ENCODE assay signal across 2 cellular contexts in the genomic region with DNA sequence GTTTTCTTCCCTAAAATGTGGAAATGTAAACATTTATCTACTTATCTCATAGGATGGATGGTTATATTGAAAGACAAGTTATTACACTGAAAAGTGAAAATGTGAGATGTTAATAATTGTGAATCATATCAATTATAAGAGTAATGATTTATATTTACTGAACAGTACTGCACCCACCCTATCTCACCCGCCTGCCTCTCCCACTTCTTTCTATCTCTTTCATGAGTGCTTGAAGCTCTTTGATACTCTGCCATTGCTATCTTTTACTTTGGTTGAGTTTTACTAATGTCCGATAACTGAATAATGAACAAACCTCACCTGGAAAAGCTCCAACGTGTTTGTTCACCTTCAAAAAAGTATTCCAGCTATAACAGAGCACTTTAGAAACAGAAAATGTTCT.
"Had no signal": no experiment of that assay in that cellular context is flagged by ENCODE, and none has a peak within 500 bp of the region (broad histone marks: within the 10 kb centered on the region; RNA-seq: fewer than 3 reads in every experiment).

No MANE protein-coding gene starts in this region.

- DNase-seq: GDM1 had no signal

- ATAC-seq: GM12878 had no signal

- H3K4me3 ChIP-seq: GM12878 had no signal
